ENCODE assay signal across 21 cellular contexts in the genomic region with DNA sequence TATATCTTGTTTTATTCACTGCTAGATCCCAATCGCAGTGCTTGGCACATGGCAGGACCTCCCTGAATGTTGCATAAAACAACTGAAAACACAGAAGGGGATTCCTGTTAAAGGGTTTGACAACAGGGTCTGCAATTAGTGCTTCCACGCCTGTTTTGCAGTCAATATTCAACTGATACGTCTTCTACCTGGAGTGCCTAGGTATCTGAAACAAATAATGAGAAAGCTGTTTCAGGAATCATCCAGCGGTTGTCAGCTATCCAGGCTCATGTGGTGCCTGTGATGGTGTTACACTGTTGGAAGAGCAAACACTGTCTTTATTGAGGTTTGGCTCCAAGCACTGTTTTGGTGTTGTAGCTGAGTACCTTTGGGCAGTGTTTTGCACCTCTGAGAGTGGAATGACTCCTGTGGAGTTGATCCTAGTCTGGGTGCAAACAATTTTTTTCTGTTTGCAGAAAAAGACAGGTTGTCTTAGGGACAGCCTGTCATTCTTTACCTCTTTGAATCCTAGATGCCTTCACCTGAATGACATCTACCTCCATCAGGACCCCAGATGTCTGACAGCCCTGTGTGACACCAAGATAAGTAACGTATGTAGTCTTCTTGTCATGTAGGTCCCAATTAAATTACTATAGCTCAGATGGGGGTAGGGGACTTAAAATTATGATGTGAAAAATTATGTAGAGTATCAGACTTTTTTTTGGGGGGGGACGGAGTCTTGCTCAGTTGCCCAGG. TPM values are rescaled to one million over a fixed set of nuclear protein-coding genes. Genes with fewer than 3 reads are reported as not detected.
DNase-seq lines count a peak whose midpoint lies in the region; ATAC-seq and TF ChIP-seq lines count a peak whose summit lies in the region.
"Had no signal": no experiment of that assay in that cellular context is flagged by ENCODE, and none has a peak within 500 bp of the region (broad histone marks: within the 10 kb centered on the region; RNA-seq: fewer than 3 reads in every experiment).

No MANE protein-coding gene starts in this region.

- intact Hi-C loops in PC-9 (cut with micrococcal nuclease; ENCODE audit: unreplicated experiment) = loop anchor here (10.0 kb wide), 1 partner anchor 524 kb away; a partner anchor contains a TSS

- H3K36me3 ChIP-seq in DND-41 (ENCODE audit: insufficient read depth, low read length) (peaks cover 78% of the 10 kb centered on the region), PC-9 (ENCODE audit: low read depth) (peaks cover 81% of the 10 kb centered on the region), endodermal cell (ENCODE audit: control insufficient read depth, insufficient read depth, low read length) (peaks cover 62% of the 10 kb centered on the region), gastroesophageal sphincter (peaks cover 0 to 46% of the 10 kb centered on the region in 2 donors)
- H3K36me3 ChIP-seq: thoracic aorta had no signal

- H3K4me1 Mint-ChIP-seq in endodermal cell = peaks cover 54% of the 10 kb centered on the region

- no peaks in the 10 kb centered on the region for H3K9me2 ChIP-seq in PC-9 (ENCODE audit: insufficient read depth)

- H3K9me3 ChIP-seq in DND-41 (ENCODE audit: insufficient read depth, low read length, severe bottlenecking) (no peaks in the 10 kb centered on the region), PC-9 (ENCODE audit: insufficient read depth, low read depth) (no peaks in the 10 kb centered on the region), endodermal cell (ENCODE audit: control insufficient read depth, low read length) (no peaks in the 10 kb centered on the region), gastroesophageal sphincter (no peaks in the 10 kb centered on the region)
- H3K9me3 ChIP-seq: thoracic aorta had no signal

- TF ChIP-seq POLR2A in GM15510 (IDR thresholded peaks at IDR 0.05; ENCODE audit: borderline replicate concordance, extremely low read depth, insufficient read length) (peak; percentile 25), gastroesophageal sphincter (IDR thresholded peaks at IDR 0.05) (no peak)

- POLR2A ChIA-PET in PC-9 (lab: Charles Lee; ENCODE audit: unreplicated experiment) = no interaction called here

- DNase-seq in DND-41 (no peak), PC-9 (no peak), endodermal cell (no peak), GM19238 (ENCODE audit: insufficient read length, low spot score) (no peak)
- no peak for DNase-seq in activated CD4-positive, alpha-beta T cell treated with anti-CD3 and anti-CD28 coated beads for 1 hour
- DNase-seq: activated naive CD4-positive, alpha-beta T cell; GOT3; KBM-7; mesenchymal stem cell; NCI-H2029 treated with DMSO at 0.1 percent for 48 hours; SHP77; stimulated activated CD8-positive, alpha-beta memory T cell treated with anti-CD3 and anti-CD28 coated beads, Interleukin-4, amount 100 ng/mL, for 48 hours had no signal

- H3K9ac ChIP-seq in DND-41 (ENCODE audit: low read depth, low read length) (no peak overlapping the region), endodermal cell (ENCODE audit: extremely low read depth, low read length, poor library complexity, severe bottlenecking) (no peak overlapping the region)

- CTCF ChIA-PET in PC-9 (lab: Charles Lee) = no interaction called here

- peaks cover 57% of the 10 kb centered on the region for H3K36me3 Mint-ChIP-seq in endodermal cell (ENCODE audit: low read depth)

- peak overlapping the region; percentile 89 for H3K4me3 Mint-ChIP-seq in endodermal cell
- H3K4me3 Mint-ChIP-seq: B cell, neural crest cell had no signal

- TF ChIP-seq CTCF in DND-41 (IDR thresholded peaks at IDR 0.05; ENCODE audit: borderline replicate concordance, extremely low read depth, low read length, poor library complexity, severe bottlenecking) (no peak), PC-9 (conservative IDR thresholded peaks at IDR 0.05) (no peak), endodermal cell (conservative IDR thresholded peaks at IDR 0.05) (no peak), gastroesophageal sphincter (IDR thresholded peaks at IDR 0.05) (no peak)

- H3K27ac ChIP-seq in DND-41 (ENCODE audit: low read length) (0 out of 2 replicates have a peak overlapping the region, but pooled peaks have one; percentile 28), PC-9 (peak overlapping the region; percentile 5; the same call in 1 of the 2 replicates), endodermal cell (ENCODE audit: low read depth, low read length) (no peak overlapping the region), gastroesophageal sphincter (no peak overlapping the region)
- H3K27ac ChIP-seq: hepatocyte, thoracic aorta had no signal

- H3K4me2 ChIP-seq in DND-41 (ENCODE audit: insufficient read depth, low read length) = peak overlapping the region; percentile 20; the same call in 1 of the 2 replicates
- peak overlapping the region; percentile 99 for H3K4me2 ChIP-seq in PC-9
- H3K4me2 ChIP-seq: hepatocyte, smooth muscle cell had no signal

- H3K27ac Mint-ChIP-seq in endodermal cell = peak overlapping the region; percentile 7
- H3K27ac Mint-ChIP-seq: B cell, progenitor cell of endocrine pancreas had no signal

- peaks cover 87% of the 10 kb centered on the region for H3F3A ChIP-seq in PC-9 (ENCODE audit: insufficient read depth, low read depth)

- H4K20me1 ChIP-seq in DND-41 (ENCODE audit: insufficient read depth, low read length) = peaks cover 20% of the 10 kb centered on the region; the same call in 1 of the 2 replicates
- peaks cover 68% of the 10 kb centered on the region for H4K20me1 ChIP-seq in PC-9 (ENCODE audit: insufficient read depth)

- no peak overlapping the region for H3K4me3 ChIP-seq in DND-41 (ENCODE audit: low read depth in 1 of 2, low read length in 2 of 2)
- H3K4me3 ChIP-seq in PC-9 = no peak overlapping the region
- peak overlapping the region; percentile 96 for H3K4me3 ChIP-seq in endodermal cell (ENCODE audit: low read length)
- no peak overlapping the region for H3K4me3 ChIP-seq in gastroesophageal sphincter
- H3K4me3 ChIP-seq: hepatocyte, smooth muscle cell, thoracic aorta had no signal

- H3K9me3 Mint-ChIP-seq in endodermal cell = no peaks in the 10 kb centered on the region
- H3K9me3 Mint-ChIP-seq: neural crest cell had no signal

- 84 to 87% methylated on average over 4 to 6 of the region's 6 CpGs for WGBS in endodermal cell (ENCODE audit: insufficient coverage in 1 of 2, insufficient read length in 1 of 2), 2 experiments
- 88 to 97% methylated on average over 5 of the region's 6 CpGs for WGBS in gastroesophageal sphincter (ENCODE audit: low coverage in 1 of 2), 2 donors

- TF ChIP-seq EP300 in gastroesophageal sphincter (IDR thresholded peaks at IDR 0.05) = no peak

- no peaks in the 10 kb centered on the region for H3K27me3 Mint-ChIP-seq in endodermal cell (ENCODE audit: insufficient read depth)
- H3K27me3 Mint-ChIP-seq: B cell had no signal

- no peaks in the 10 kb centered on the region for H3K27me3 ChIP-seq in DND-41 (ENCODE audit: insufficient read depth, low read length, poor library complexity)
- H3K27me3 ChIP-seq in PC-9 (ENCODE audit: insufficient read depth, low read depth) = no peaks in the 10 kb centered on the region
- no peaks in the 10 kb centered on the region for H3K27me3 ChIP-seq in endodermal cell (ENCODE audit: control insufficient read depth, insufficient read depth, low read length, poor library complexity, severe bottlenecking)
- no peaks in the 10 kb centered on the region for H3K27me3 ChIP-seq in gastroesophageal sphincter
- H3K27me3 ChIP-seq: hepatocyte had no signal

- H3K4me1 ChIP-seq in DND-41 (ENCODE audit: insufficient read depth, low read length) (peaks cover 41% of the 10 kb centered on the region), PC-9 (replicated peaks; ENCODE audit: insufficient read depth) (peaks cover 62% of the 10 kb centered on the region), endodermal cell (ENCODE audit: control insufficient read depth, insufficient read depth, low read length) (peaks cover 32% of the 10 kb centered on the region), gastroesophageal sphincter (peaks cover 0 to 44% (median 6%) of the 10 kb centered on the region in 3 donors)

- H2AFZ ChIP-seq in DND-41 (ENCODE audit: low read depth, low read length) (no peak overlapping the region), PC-9 (no peak overlapping the region)
- H2AFZ ChIP-seq: hepatocyte had no signal

- ATAC-seq in DND-41 (ENCODE audit: insufficient read depth, low read depth) = no peak
- ATAC-seq in GM21825 (IDR thresholded peaks at IDR 0.05; ENCODE audit: unreplicated experiment) = no peak
- ATAC-seq in gastroesophageal sphincter = no peak

- H3K79me2 ChIP-seq in DND-41 (ENCODE audit: insufficient read depth, low read length) (peaks cover 71% of the 10 kb centered on the region), PC-9 (ENCODE audit: low read depth) (peaks cover 80% of the 10 kb centered on the region)

- BruUV-seq in PC-9 (replicated peaks; lab: Mats Ljungman, UMichigan) = no TSS peak

RNA-seq across cellular contexts. Expression of a gene that starts 14.8 kb away (rescaled TPM):
- total RNA-seq in PC-9 (2021) (129 and 145 TPM in 2 replicates), endodermal cell (100 to 1,000 TPM; 250 to 279 TPM), gastroesophageal sphincter (100 to 1,000 TPM; 194 to 326 (median 314) TPM)
- polyA plus RNA-seq in endodermal cell (2013, experiment 1 of 2) = 439 TPM
- polyA plus RNA-seq in endodermal cell (2013, experiment 2 of 2) = 415 TPM

Comparison
In these comparisons a context has a peak if more than half of its experiments do, and no peak if none do; other contexts are left out.
1. H3K27ac ChIP-seq: peak in DND-41 (single experiment) and PC-9 (single experiment); none in endodermal cell (single experiment) and gastroesophageal sphincter (0 of 4).